1 cellular context compared by ENCODE assay signal in genomic region chr6:24356310-24357035, GRCh38.
TF ChIP-seq lines count a peak whose summit lies in the region.

No MANE protein-coding gene starts in this region.

TF ChIP-seq in A549, 52 proteins besides CTCF, POLR2A, EP300 and RAD21:
- TF ChIP-seq CEBPB (IDR thresholded peaks at IDR 0.05): peak; percentile 61 to 73; a peak in 3 of 4 replicates
- no peak for TF ChIP-seq POLR2AphosphoS2 (conservative IDR thresholded peaks at IDR 0.05; ENCODE audit: low read length)
